Comparison of ENCODE assay signal across 1 cellular context in the genomic region with DNA sequence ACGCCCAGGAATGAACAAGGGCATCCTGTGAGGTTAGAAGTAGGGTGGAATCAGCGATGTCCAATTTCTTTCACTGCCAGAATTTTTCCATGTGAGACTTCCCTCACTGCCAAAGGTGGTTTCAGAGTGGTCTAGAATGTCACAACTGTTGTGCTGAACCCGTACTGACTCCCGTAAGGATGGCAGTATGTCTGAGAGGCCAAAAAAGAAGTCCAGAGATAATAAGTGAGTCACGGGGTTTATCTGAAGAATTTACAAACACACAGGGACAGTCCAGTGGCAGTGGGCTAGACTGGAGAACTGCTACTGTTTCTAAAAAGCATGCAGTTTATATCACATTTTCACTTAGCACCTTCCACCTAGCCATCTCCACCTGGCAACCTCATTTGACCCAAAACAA.
TF ChIP-seq lines count a peak whose summit lies in the region.

No MANE protein-coding gene starts in this region.

TF ChIP-seq in GM23338, 12 proteins besides CTCF, POLR2A, EP300 and RAD21 (continued from another document):
- TF ChIP-seq, protein P1, sequence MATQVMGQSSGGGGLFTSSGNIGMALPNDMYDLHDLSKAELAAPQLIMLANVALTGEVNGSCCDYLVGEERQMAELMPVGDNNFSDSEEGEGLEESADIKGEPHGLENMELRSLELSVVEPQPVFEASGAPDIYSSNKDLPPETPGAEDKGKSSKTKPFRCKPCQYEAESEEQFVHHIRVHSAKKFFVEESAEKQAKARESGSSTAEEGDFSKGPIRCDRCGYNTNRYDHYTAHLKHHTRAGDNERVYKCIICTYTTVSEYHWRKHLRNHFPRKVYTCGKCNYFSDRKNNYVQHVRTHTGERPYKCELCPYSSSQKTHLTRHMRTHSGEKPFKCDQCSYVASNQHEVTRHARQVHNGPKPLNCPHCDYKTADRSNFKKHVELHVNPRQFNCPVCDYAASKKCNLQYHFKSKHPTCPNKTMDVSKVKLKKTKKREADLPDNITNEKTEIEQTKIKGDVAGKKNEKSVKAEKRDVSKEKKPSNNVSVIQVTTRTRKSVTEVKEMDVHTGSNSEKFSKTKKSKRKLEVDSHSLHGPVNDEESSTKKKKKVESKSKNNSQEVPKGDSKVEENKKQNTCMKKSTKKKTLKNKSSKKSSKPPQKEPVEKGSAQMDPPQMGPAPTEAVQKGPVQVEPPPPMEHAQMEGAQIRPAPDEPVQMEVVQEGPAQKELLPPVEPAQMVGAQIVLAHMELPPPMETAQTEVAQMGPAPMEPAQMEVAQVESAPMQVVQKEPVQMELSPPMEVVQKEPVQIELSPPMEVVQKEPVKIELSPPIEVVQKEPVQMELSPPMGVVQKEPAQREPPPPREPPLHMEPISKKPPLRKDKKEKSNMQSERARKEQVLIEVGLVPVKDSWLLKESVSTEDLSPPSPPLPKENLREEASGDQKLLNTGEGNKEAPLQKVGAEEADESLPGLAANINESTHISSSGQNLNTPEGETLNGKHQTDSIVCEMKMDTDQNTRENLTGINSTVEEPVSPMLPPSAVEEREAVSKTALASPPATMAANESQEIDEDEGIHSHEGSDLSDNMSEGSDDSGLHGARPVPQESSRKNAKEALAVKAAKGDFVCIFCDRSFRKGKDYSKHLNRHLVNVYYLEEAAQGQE (IDR thresholded peaks at IDR 0.05; ENCODE audit: unreplicated experiment), result no peak
- TF ChIP-seq EZH2 (IDR thresholded peaks at IDR 0.05; ENCODE audit: low read depth, unreplicated experiment), result no peak
- no peak for TF ChIP-seq ZNF462 (CRISPR knock-in tag; IDR thresholded peaks at IDR 0.05)
